ENCODE assay signal across 8 cellular contexts in genomic region chr14:70622111-70622712, GRCh38. TPM values are rescaled to one million over a fixed set of nuclear protein-coding genes. Genes with fewer than 3 reads are reported as not detected.
DNase-seq lines count a peak whose midpoint lies in the region; ATAC-seq, FAIRE-seq and TF ChIP-seq lines count a peak whose summit lies in the region.

No MANE protein-coding gene starts in this region.

- H4K20me1 ChIP-seq in MM.1S (ENCODE audit: insufficient read depth, low read length) (no peaks in the 10 kb centered on the region), HepG2 (ENCODE audit: insufficient read depth, low read length) (no peaks in the 10 kb centered on the region)

- intact Hi-C loops in body of pancreas (cut with DNase I) = loop anchor here (10.0 kb wide), 1 partner anchor 93 kb away; no protein-coding TSS in a partner anchor
- intact Hi-C loops in HepG2 (cut with micrococcal nuclease; ENCODE audit: unreplicated experiment) = loop anchor here (1.0 to 5.0 kb wide), 3 partner anchors 92 to 350 kb away; no protein-coding TSS in a partner anchor
- intact Hi-C loops in thyroid gland (cut with DNase I) = loop anchor here (5.0 to 10.0 kb wide), 3 partner anchors 90 to 353 kb away; no protein-coding TSS in a partner anchor

- no peak overlapping the region for H3K9ac ChIP-seq in MM.1S (ENCODE audit: low read length)
- no peak overlapping the region for H3K9ac ChIP-seq in HepG2 (ENCODE audit: insufficient read depth, low read depth, low read length)

- H3K27ac ChIP-seq in MM.1S (ENCODE audit: low read length) (no peak overlapping the region), body of pancreas (no peak overlapping the region), HepG2 (ENCODE audit: extremely low read length, insufficient read depth, low read length) (no peak overlapping the region), thyroid gland (no peak overlapping the region)

- H3F3A ChIP-seq in MM.1S (ENCODE audit: insufficient read depth, low read length) = no peaks in the 10 kb centered on the region

- no peaks in the 10 kb centered on the region for H3K36me3 ChIP-seq in MM.1S (replicated peaks; ENCODE audit: insufficient read depth, low read length)
- H3K36me3 ChIP-seq in body of pancreas (replicated peaks in 1 of 2; ENCODE audit: insufficient read depth in 1 of 2, low read depth in 2 of 2) = no peaks in the 10 kb centered on the region
- H3K36me3 ChIP-seq in HepG2 (replicated peaks in 1 of 2; ENCODE audit: control insufficient read depth in 1 of 2, insufficient read depth in 2 of 2, low read length in 2 of 2) = no peaks in the 10 kb centered on the region
- no peaks in the 10 kb centered on the region for H3K36me3 ChIP-seq in thyroid gland

- DNase-seq in GM10266 (ENCODE audit: extremely low spot score) = peak; percentile 55
- peak; percentile 38 for DNase-seq in MM.1S
- DNase-seq in SKM-1 (lab: John Stamatoyannopoulos, UW; ENCODE audit: unreplicated experiment) = peak; percentile 13
- DNase-seq in body of pancreas = peak; percentile 42 to 70 (median 60)
- DNase-seq in HepG2 (ENCODE audit: low spot score) = peak; percentile 64
- peak; percentile 66 for DNase-seq in thyroid gland
- DNase-seq in pons (ENCODE audit: low spot score) = no peak

- no peaks in the 10 kb centered on the region for H3K27me3 ChIP-seq in MM.1S (replicated peaks; ENCODE audit: insufficient read depth, low read length)
- H3K27me3 ChIP-seq in body of pancreas = no peaks in the 10 kb centered on the region
- H3K27me3 ChIP-seq in HepG2 (ENCODE audit: control insufficient read depth in 1 of 2, insufficient read depth in 2 of 2, low read length in 2 of 2) = 0 out of 5 replicates have a peak, but pooled peaks cover 0 to 4% of the 10 kb centered on the region in 2 experiments
- H3K27me3 ChIP-seq in thyroid gland = no peaks in the 10 kb centered on the region

- TF ChIP-seq EP300 in HepG2 (IDR thresholded peaks at IDR 0.05; ENCODE audit: low read depth in 2 of 2, low read length in 2 of 2) = no peak
- no peak for TF ChIP-seq EP300 in HepG2 (CRISPR knock-in tag; IDR thresholded peaks at IDR 0.05; ENCODE audit: borderline replicate concordance)

- TF ChIP-seq POLR2A in body of pancreas (IDR thresholded peaks at IDR 0.05) = no peak
- TF ChIP-seq POLR2A in HepG2 (IDR thresholded peaks at IDR 0.05; ENCODE audit: insufficient read depth in 1 of 2, low read depth in 2 of 2, low read length in 2 of 2) = no peak
- TF ChIP-seq POLR2A in thyroid gland (IDR thresholded peaks at IDR 0.05) = no peak

- H3K9me3 ChIP-seq in MM.1S (replicated peaks; ENCODE audit: insufficient read depth, low read length) (no peaks in the 10 kb centered on the region), body of pancreas (peaks cover 0 to 3% (median 0%) of the 10 kb centered on the region in 3 donors), HepG2 (ENCODE audit: low read length) (peaks cover 14% of the 10 kb centered on the region), thyroid gland (no peaks in the 10 kb centered on the region)

- WGBS in body of pancreas, 2 donors = 15 to 40% methylated on average over 3 of the region's 3 CpGs
- WGBS in HepG2 (ENCODE audit: low lambda C conversion rate) = 2% methylated on average over 3 of the region's 3 CpGs
- 47 to 51% methylated on average over 3 of the region's 3 CpGs for WGBS in thyroid gland, 2 donors

- H3K79me2 ChIP-seq in MM.1S (ENCODE audit: low read length) (no peaks in the 10 kb centered on the region), HepG2 (ENCODE audit: insufficient read depth, low read length) (no peaks in the 10 kb centered on the region)

- CTCF ChIA-PET in HepG2 (lab: Yijun Ruan, JAX; ENCODE audit: low intra/inter-chr PET ratio, low total read pairs) = interaction anchor here (0.8 to 4.0 kb wide), 4 partner anchors 92 to 350 kb away, joined by 3 to 52 read pairs (median 20); no protein-coding TSS in a partner anchor

- BruUV-seq in HepG2 (replicated peaks; lab: Mats Ljungman, UMichigan) = no TSS peak

- peak; percentile 79 for FAIRE-seq in HepG2 (lab: Jason Lieb, UNC)

- no peak overlapping the region for H2AFZ ChIP-seq in MM.1S (ENCODE audit: low read length)
- H2AFZ ChIP-seq in HepG2 (ENCODE audit: low read length) = no peak overlapping the region

- TF ChIP-seq CTCF in GM10266 (IDR thresholded peaks at IDR 0.05; ENCODE audit: control insufficient read depth, insufficient read depth, low read depth, missing control alignments) = peak; percentile 80
- peak; percentile 57 for TF ChIP-seq CTCF in MM.1S (IDR thresholded peaks at IDR 0.05; ENCODE audit: low read length)
- peak; percentile 36 to 91 (median 72) for TF ChIP-seq CTCF in body of pancreas (IDR thresholded peaks at IDR 0.05)
- peak; percentile 82 for TF ChIP-seq CTCF in HepG2 (CRISPR knock-in tag; IDR thresholded peaks at IDR 0.05)
- TF ChIP-seq CTCF in thyroid gland (IDR thresholded peaks at IDR 0.05) = peak; percentile 32 to 97 (median 82)

- in situ Hi-C loops in HepG2 (cut with HindIII; ENCODE audit: extremely low pct_ligation_motif_present, low pct_unique_long_range_greater_than_20kb) = loop anchor here (5.0 to 25.0 kb wide), 2 partner anchors 200 to 340 kb away; no protein-coding TSS in a partner anchor

- no peaks in the 10 kb centered on the region for H3K9me2 ChIP-seq in MM.1S (replicated peaks; ENCODE audit: insufficient read depth, low read length)

- POLR2A ChIA-PET in HepG2 (lab: Yijun Ruan, JAX) = no interaction called here

- H3K4me1 ChIP-seq in MM.1S (ENCODE audit: low read length) (no peaks in the 10 kb centered on the region), body of pancreas (no peaks in the 10 kb centered on the region), HepG2 (ENCODE audit: insufficient read depth, low read length) (no peaks in the 10 kb centered on the region), thyroid gland (no peaks in the 10 kb centered on the region)

- H3K4me3 ChIP-seq in MM.1S (ENCODE audit: low read length) (no peak overlapping the region), body of pancreas (no peak overlapping the region), HepG2 (replicated peaks in 1 of 3; ENCODE audit: insufficient read depth in 1 of 3, low read depth in 2 of 3, low read length in 3 of 3) (no peak overlapping the region), thyroid gland (replicated peaks in 1 of 3) (no peak overlapping the region)

- H3K4me2 ChIP-seq in MM.1S (ENCODE audit: low read depth, low read length) = no peak overlapping the region
- no peak overlapping the region for H3K4me2 ChIP-seq in HepG2 (ENCODE audit: low read depth, low read length)

- ATAC-seq in body of pancreas (peak; percentile 80), HepG2 (peak; percentile 92), GM21619 (IDR thresholded peaks at IDR 0.05; ENCODE audit: unreplicated experiment) (no peak)

- TF ChIP-seq RAD21 in HepG2 (CRISPR knock-in tag; IDR thresholded peaks at IDR 0.05) = peak; percentile 81

RNA-seq across cellular contexts. Expression of gene TTC9, which starts 19.5 kb away (rescaled TPM):
- total RNA-seq in body of pancreas = 1 to 10 TPM; 1.6 to 2.6 TPM
- 0.13 and 0.14 TPM in 2 replicates for total RNA-seq in HepG2 (2016; rRNA removed; fragmentation: Illumina TruSeq; extraction: Trizol)
- 0.09 and 0.10 TPM in 2 replicates for total RNA-seq in HepG2 (2016; cell fraction: cytosol; rRNA removed; fragmentation: Illumina TruSeq; extraction: Trizol; ENCODE audit: low read depth)
- total RNA-seq in HepG2 (2016; cell fraction: insoluble cytoplasmic fraction; rRNA removed; fragmentation: Illumina TruSeq; extraction: Trizol) = 0.06 and 0.15 TPM in 2 replicates
- 0.14 and 0.15 TPM in 2 replicates for total RNA-seq in HepG2 (2016; cell fraction: membrane; rRNA removed; fragmentation: Illumina TruSeq; extraction: Trizol)
- total RNA-seq in HepG2 (2016; cell fraction: nucleus; rRNA removed; fragmentation: Illumina TruSeq; extraction: Trizol) = 0.13 TPM in 1 of 2 replicates, not detected in the other
- 0.30 and 0.46 TPM in 2 replicates for polyA plus RNA-seq in HepG2 (2011; rRNA removed)
- polyA plus RNA-seq in HepG2 (2011; cell fraction: cytosol; rRNA removed) = 0.25 and 0.38 TPM in 2 replicates
- polyA plus RNA-seq in HepG2 (2011; cell fraction: nucleus; rRNA removed) = 0.19 TPM in 2 replicates
- 0.11 and 0.28 TPM in 2 replicates for polyA plus RNA-seq in HepG2 (2012)
- 0.07 and 0.11 TPM in 2 replicates for polyA plus RNA-seq in HepG2 (2016; cell fraction: cytosol; fragmentation: Illumina TruSeq; extraction: Trizol; ENCODE audit: low read depth)
- polyA plus RNA-seq in HepG2 (2016; cell fraction: insoluble cytoplasmic fraction; fragmentation: Illumina TruSeq; extraction: Trizol; ENCODE audit: low read depth) = 0.16 and 0.17 TPM in 2 replicates
- 0.14 and 0.16 TPM in 2 replicates for polyA plus RNA-seq in HepG2 (2016; cell fraction: membrane; fragmentation: Illumina TruSeq; extraction: Trizol; ENCODE audit: low read depth)
- polyA plus RNA-seq in HepG2 (2016; cell fraction: nucleus; fragmentation: Illumina TruSeq; extraction: Trizol; ENCODE audit: insufficient read depth, low read depth) = 0.19 and 0.24 TPM in 2 replicates
- 0.26 and 0.65 TPM in 2 replicates for polyA minus RNA-seq in HepG2 (2011; rRNA and poly(A)+ RNA removed; ENCODE audit: low replicate concordance)
- 0.18 and 0.30 TPM in 2 replicates for polyA minus RNA-seq in HepG2 (2011; cell fraction: cytosol; rRNA and poly(A)+ RNA removed)
- 0.37 TPM in 1 of 2 replicates, not detected in the other for polyA minus RNA-seq in HepG2 (2011; cell fraction: nucleus; rRNA and poly(A)+ RNA removed)
- 1 to 10 TPM; 5.7 to 9.4 (median 7.2) TPM for total RNA-seq in thyroid gland

RNA-seq across cellular contexts. Expression of gene MED6, which starts 21.8 kb away (rescaled TPM):
- total RNA-seq in body of pancreas = 10 to 100 TPM; 22.4 to 29.8 TPM
- total RNA-seq in HepG2 (2016; rRNA removed; fragmentation: Illumina TruSeq; extraction: Trizol) = 47.8 and 64.0 TPM in 2 replicates
- total RNA-seq in HepG2 (2016; cell fraction: cytosol; rRNA removed; fragmentation: Illumina TruSeq; extraction: Trizol; ENCODE audit: low read depth) = 14.6 and 15.6 TPM in 2 replicates
- total RNA-seq in HepG2 (2016; cell fraction: insoluble cytoplasmic fraction; rRNA removed; fragmentation: Illumina TruSeq; extraction: Trizol) = 48.4 and 70.6 TPM in 2 replicates
- total RNA-seq in HepG2 (2016; cell fraction: membrane; rRNA removed; fragmentation: Illumina TruSeq; extraction: Trizol) = 15.7 and 19.1 TPM in 2 replicates
- total RNA-seq in HepG2 (2016; cell fraction: nucleus; rRNA removed; fragmentation: Illumina TruSeq; extraction: Trizol) = 45.6 and 46.7 TPM in 2 replicates
- 38.1 and 44.8 TPM in 2 replicates for polyA plus RNA-seq in HepG2 (2011; rRNA removed)
- 20.6 and 34.1 TPM in 2 replicates for polyA plus RNA-seq in HepG2 (2011; cell fraction: cytosol; rRNA removed)
- polyA plus RNA-seq in HepG2 (2011; cell fraction: nucleus; rRNA removed) = 10.4 and 12.4 TPM in 2 replicates
- 33.6 and 49.3 TPM in 2 replicates for polyA plus RNA-seq in HepG2 (2012)
- polyA plus RNA-seq in HepG2 (2016; cell fraction: cytosol; fragmentation: Illumina TruSeq; extraction: Trizol; ENCODE audit: low read depth) = 5.6 and 7.1 TPM in 2 replicates
- 69.2 and 87.2 TPM in 2 replicates for polyA plus RNA-seq in HepG2 (2016; cell fraction: insoluble cytoplasmic fraction; fragmentation: Illumina TruSeq; extraction: Trizol; ENCODE audit: low read depth)
- 11.2 and 12.2 TPM in 2 replicates for polyA plus RNA-seq in HepG2 (2016; cell fraction: membrane; fragmentation: Illumina TruSeq; extraction: Trizol; ENCODE audit: low read depth)
- polyA plus RNA-seq in HepG2 (2016; cell fraction: nucleus; fragmentation: Illumina TruSeq; extraction: Trizol; ENCODE audit: insufficient read depth, low read depth) = 42.8 TPM in 2 replicates
- polyA minus RNA-seq in HepG2 (2011; rRNA and poly(A)+ RNA removed; ENCODE audit: low replicate concordance) = 21.9 and 34.5 TPM in 2 replicates
- polyA minus RNA-seq in HepG2 (2011; cell fraction: cytosol; rRNA and poly(A)+ RNA removed) = 17.6 and 17.8 TPM in 2 replicates
- 144 and 149 TPM in 2 replicates for polyA minus RNA-seq in HepG2 (2011; cell fraction: nucleus; rRNA and poly(A)+ RNA removed)
- 10 to 100 TPM; 35.2 to 74.3 (median 51.0) TPM for total RNA-seq in thyroid gland
